Comparison of ENCODE assay signal across 22 cellular contexts in genomic region chr9:16046713-16047112, GRCh38.
"Had no signal": no experiment of that assay in that cellular context is flagged by ENCODE, and none has a peak within 500 bp of the region (broad histone marks: within the 10 kb centered on the region; RNA-seq: fewer than 3 reads in every experiment).

No MANE protein-coding gene starts in this region.

- H3K4me3 Mint-ChIP-seq: activated naive CD8-positive, alpha-beta T cell treated with anti-CD3 and anti-CD28 coated beads, Interleukin-2, amount 10 ng/mL, durations not matched to agents 7 days and 5 days; memory B cell; natural killer cell treated with Interleukin-12 subunit alpha and Interleukin-12 subunit beta and Interleukin-15 and Interleukin-18, amount 100 ng/mL, for 72 hours; stimulated activated effector memory CD8-positive, alpha-beta T cell treated with anti-CD3 and anti-CD28 coated beads, Interleukin-12 subunit alpha, Interleukin-12 subunit beta, amount 100 ng/mL, for 72 hours had no signal

- H3K36me3 Mint-ChIP-seq: memory B cell; natural killer cell treated with Interleukin-12 subunit alpha and Interleukin-12 subunit beta and Interleukin-15 and Interleukin-18, amount 100 ng/mL, for 72 hours; stimulated activated effector memory CD8-positive, alpha-beta T cell treated with anti-CD3 and anti-CD28 coated beads, Interleukin-12 subunit alpha, Interleukin-12 subunit beta, amount 100 ng/mL, for 72 hours had no signal

- H3K27ac ChIP-seq: cardiac muscle cell, heart right ventricle, stomach, vagina had no signal

- FAIRE-seq: endometrium, keratinocyte, small intestine had no signal

- H3K9me3 Mint-ChIP-seq: activated naive CD8-positive, alpha-beta T cell treated with anti-CD3 and anti-CD28 coated beads, Interleukin-2, amount 10 ng/mL, durations not matched to agents 7 days and 5 days; natural killer cell treated with Interleukin-12 subunit alpha and Interleukin-12 subunit beta and Interleukin-15 and Interleukin-18, amount 100 ng/mL, for 72 hours had no signal

- H3K4me3 ChIP-seq: cardiac muscle cell, heart right ventricle, stomach, vagina had no signal

- H3K36me3 ChIP-seq: cardiac muscle cell, heart right ventricle, stomach, vagina had no signal

- ATAC-seq: heart right ventricle; left colon; natural killer cell treated with Interleukin-12 subunit alpha and Interleukin-12 subunit beta and Interleukin-15 and Interleukin-18, amount 100 ng/mL, for 72 hours; sciatic nerve; stimulated activated effector memory CD8-positive, alpha-beta T cell treated with anti-CD3 and anti-CD28 coated beads, Interleukin-12 subunit alpha, Interleukin-12 subunit beta, amount 100 ng/mL, for 72 hours had no signal

- H3K27me3 ChIP-seq: cardiac muscle cell, heart right ventricle, stomach, vagina had no signal

- H3K4me1 Mint-ChIP-seq: memory B cell; stimulated activated effector memory CD8-positive, alpha-beta T cell treated with anti-CD3 and anti-CD28 coated beads, Interleukin-12 subunit alpha, Interleukin-12 subunit beta, amount 100 ng/mL, for 72 hours had no signal

- H3K27me3 Mint-ChIP-seq: memory B cell; natural killer cell treated with Interleukin-12 subunit alpha and Interleukin-12 subunit beta and Interleukin-15 and Interleukin-18, amount 100 ng/mL, for 72 hours had no signal

- DNase-seq: activated CD4-positive, alpha-beta T cell treated with anti-CD3 and anti-CD28 coated beads for 4 hours; activated CD4-positive, alpha-beta T cell treated with anti-CD3 and anti-CD28 coated beads, Interleukin-2, amount 50 U/mL, for 48 hours; activated CD4-positive, CD25-positive, alpha-beta regulatory T cell; activated naive CD4-positive, alpha-beta T cell treated with Interleukin-2 at 50 U/mL for 16 hours; activated naive CD8-positive, alpha-beta T cell treated with anti-CD3 and anti-CD28 coated beads, Interleukin-2, amount 10 ng/mL, durations not matched to agents 7 days and 5 days; activated T-cell treated with anti-CD3 and anti-CD28 coated beads, Interleukin-2, amount 50 U/mL, for 48 hours; heart right ventricle; left colon; nucleus accumbens; posterior cingulate gyrus; small intestine; stimulated activated CD4-positive, alpha-beta T cell treated with anti-CD3 and anti-CD28 coated beads, Interleukin-2, amount 100 ng/mL, for 24 hours; stomach; trophoblast cell had no signal

- H3K9me3 ChIP-seq: heart right ventricle, stomach, vagina had no signal

- H3K4me1 ChIP-seq: vagina had no signal

- H3K27ac Mint-ChIP-seq: activated naive CD8-positive, alpha-beta T cell treated with anti-CD3 and anti-CD28 coated beads, Interleukin-2, amount 10 ng/mL, durations not matched to agents 7 days and 5 days; memory B cell; natural killer cell treated with Interleukin-12 subunit alpha and Interleukin-12 subunit beta and Interleukin-15 and Interleukin-18, amount 100 ng/mL, for 72 hours; stimulated activated effector memory CD8-positive, alpha-beta T cell treated with anti-CD3 and anti-CD28 coated beads, Interleukin-12 subunit alpha, Interleukin-12 subunit beta, amount 100 ng/mL, for 72 hours had no signal
